Comparison of ENCODE assay signal across 12 cellular contexts in genomic region chr2:33086400-33087015, GRCh38.
A peak's percentile ranks its signal among the peaks of the same experiment; 100 is the strongest.
DNase-seq lines count a peak whose midpoint lies in the region; ATAC-seq, FAIRE-seq and TF ChIP-seq lines count a peak whose summit lies in the region.
"Had no signal": no experiment of that assay in that cellular context is flagged by ENCODE, and none has a peak within 500 bp of the region (broad histone marks: within the 10 kb centered on the region; RNA-seq: fewer than 3 reads in every experiment).

No MANE protein-coding gene starts in this region.

- DNase-seq in D721Med (ENCODE audit: insufficient read length, low spot score) = no peak
- peak; percentile 7 for DNase-seq in NCI-H2196 (lab: John Stamatoyannopoulos, UW; ENCODE audit: unreplicated experiment)
- peak; percentile 83 for DNase-seq in endothelial cell of umbilical vein (ENCODE audit: low read depth, low spot score)
- peak; percentile 31 for DNase-seq in medulla oblongata (ENCODE audit: extremely low spot score)
- no peak for DNase-seq in lower leg skin (ENCODE audit: low spot score in 2 of 2)
- no peak for DNase-seq in T1000 (lab: John Stamatoyannopoulos, UW)
- DNase-seq: NCI-H82, sigmoid colon had no signal

- POLR2A ChIA-PET in endothelial cell of umbilical vein (lab: Charles Lee) = interaction anchor here (0.7 to 1.2 kb wide), 2 partner anchors 14 to 139 kb away, joined by 3 read pairs; partner anchors contain the start of gene LTBP1

- H3K4me1 ChIP-seq in endothelial cell of umbilical vein (ENCODE audit: control insufficient read depth, extremely low read depth, insufficient read depth, low read length) = peaks cover 21% of the 10 kb centered on the region

- intact Hi-C loops in endothelial cell of umbilical vein (cut with micrococcal nuclease) = loop anchor here (1.0 to 5.0 kb wide), 9 partner anchors 53 to 532 kb away; partner anchors contain the start of gene LTBP1
- intact Hi-C loops in lower leg skin (cut with DNase I; ENCODE audit: low total_unique reads) = no loop called here

- 22 to 27% methylated on average over 9 of the region's 9 CpGs for WGBS in lower leg skin, 2 donors

- H4K20me1 ChIP-seq in endothelial cell of umbilical vein (replicated peaks; ENCODE audit: control insufficient read depth, extremely low read depth, insufficient read depth, low read length) = no peaks in the 10 kb centered on the region
- H4K20me1 ChIP-seq: BLaER1 had no signal

- no peaks in the 10 kb centered on the region for H3K9me3 ChIP-seq in endothelial cell of umbilical vein (replicated peaks; ENCODE audit: control insufficient read depth, insufficient read depth, low read length)
- H3K9me3 ChIP-seq: sigmoid colon had no signal

- H3K9ac ChIP-seq in endothelial cell of umbilical vein (replicated peaks; ENCODE audit: extremely low read depth, insufficient read depth, low read length) = peak overlapping the region; percentile 53
- H3K9ac ChIP-seq: BLaER1 had no signal

- TF ChIP-seq CTCF in D721Med (IDR thresholded peaks at IDR 0.05; ENCODE audit: insufficient read depth, missing control alignments) (peak; percentile 35), endothelial cell of umbilical vein (IDR thresholded peaks at IDR 0.05; ENCODE audit: extremely low read depth in 1 of 2, insufficient read depth in 1 of 2, low read depth in 1 of 2, low read length in 2 of 2) (no peak), lower leg skin (IDR thresholded peaks at IDR 0.05) (no peak)

- TF ChIP-seq POLR2A in endothelial cell of umbilical vein (IDR thresholded peaks at IDR 0.05; ENCODE audit: low read depth, low read length) (no peak), lower leg skin (IDR thresholded peaks at IDR 0.05) (no peak)

- H3K4me3 ChIP-seq in endothelial cell of umbilical vein (replicated peaks in 1 of 3; ENCODE audit: insufficient read depth in 1 of 3, low read depth in 1 of 3, low read length in 3 of 3) (no peak overlapping the region), lower leg skin (ENCODE audit: low read depth, poor library complexity, severe bottlenecking) (no peak overlapping the region)
- H3K4me3 ChIP-seq: BLaER1, K562, sigmoid colon had no signal

- CTCF ChIA-PET in endothelial cell of umbilical vein (lab: Charles Lee) = interaction anchor here (0.5 to 2.2 kb wide), 40 partner anchors 8 to 497 kb away, joined by 3 to 27 read pairs (median 5); no protein-coding TSS in a partner anchor

- peak overlapping the region; percentile 38 for H2AFZ ChIP-seq in endothelial cell of umbilical vein (ENCODE audit: low read depth, low read length)

- dilution Hi-C loops in endothelial cell of umbilical vein (cut with MboI; ENCODE audit: extremely low pct_ligation_motif_present, low sequenced_read_pairs) = no loop called here

- H3K79me2 ChIP-seq in endothelial cell of umbilical vein (ENCODE audit: control insufficient read depth, insufficient read depth, low read length) = no peaks in the 10 kb centered on the region

- no peaks in the 10 kb centered on the region for H3K9me1 ChIP-seq in endothelial cell of umbilical vein (replicated peaks; ENCODE audit: control insufficient read depth, extremely low read depth, insufficient read depth, low read length)

- no peaks in the 10 kb centered on the region for H3K27me3 ChIP-seq in endothelial cell of umbilical vein (ENCODE audit: control insufficient read depth in 2 of 2, insufficient read depth in 2 of 2, low read length in 2 of 2)
- H3K27me3 ChIP-seq: BLaER1, sigmoid colon had no signal

- no peak for FAIRE-seq in D721Med (lab: Jason Lieb, UNC)
- peak; percentile 76 for FAIRE-seq in endothelial cell of umbilical vein (lab: Jason Lieb, UNC)
- FAIRE-seq: K562 had no signal

- H3K4me2 ChIP-seq in endothelial cell of umbilical vein (ENCODE audit: insufficient read depth, low read length) = peak overlapping the region; percentile 67
- H3K4me2 ChIP-seq: BLaER1 had no signal

- no peak for ATAC-seq in HG03139 (IDR thresholded peaks at IDR 0.05; ENCODE audit: unreplicated experiment)
- ATAC-seq in HG03460 (IDR thresholded peaks at IDR 0.05; ENCODE audit: unreplicated experiment) = no peak
- ATAC-seq: K562 had no signal

- no TSS peak for BruUV-seq in endothelial cell of umbilical vein (replicated peaks; lab: Mats Ljungman, UMichigan)

- H3K36me3 ChIP-seq in endothelial cell of umbilical vein (ENCODE audit: control insufficient read depth in 2 of 2, extremely low read depth in 1 of 2, insufficient read depth in 2 of 2, low read length in 2 of 2) = no peaks in the 10 kb centered on the region
- H3K36me3 ChIP-seq: BLaER1, sigmoid colon had no signal

- H3K27ac ChIP-seq in endothelial cell of umbilical vein (ENCODE audit: insufficient read depth, low read depth, low read length) = peak overlapping the region; percentile 83
- H3K27ac ChIP-seq: BLaER1, sigmoid colon had no signal

TF ChIP-seq in endothelial cell of umbilical vein, 7 proteins besides CTCF, POLR2A, EP300 and RAD21:
- TF ChIP-seq GATA2 (IDR thresholded peaks at IDR 0.05; ENCODE audit: insufficient read depth, insufficient read length, low read depth, low read length) (no peak), MYC (IDR thresholded peaks at IDR 0.05; ENCODE audit: low read depth, low read length) (no peak), POLR2AphosphoS5 (IDR thresholded peaks at IDR 0.05; ENCODE audit: insufficient read depth, low read depth, low read length) (no peak)

Comparison
In these comparisons a context has a peak if more than half of its experiments do, and no peak if none do; other contexts are left out.
1. DNase-seq: peak in NCI-H2196 (single experiment), endothelial cell of umbilical vein (single experiment) and medulla oblongata (single experiment); none in D721Med (single experiment), lower leg skin (0 of 2) and T1000 (single experiment).